In the genomic region with DNA sequence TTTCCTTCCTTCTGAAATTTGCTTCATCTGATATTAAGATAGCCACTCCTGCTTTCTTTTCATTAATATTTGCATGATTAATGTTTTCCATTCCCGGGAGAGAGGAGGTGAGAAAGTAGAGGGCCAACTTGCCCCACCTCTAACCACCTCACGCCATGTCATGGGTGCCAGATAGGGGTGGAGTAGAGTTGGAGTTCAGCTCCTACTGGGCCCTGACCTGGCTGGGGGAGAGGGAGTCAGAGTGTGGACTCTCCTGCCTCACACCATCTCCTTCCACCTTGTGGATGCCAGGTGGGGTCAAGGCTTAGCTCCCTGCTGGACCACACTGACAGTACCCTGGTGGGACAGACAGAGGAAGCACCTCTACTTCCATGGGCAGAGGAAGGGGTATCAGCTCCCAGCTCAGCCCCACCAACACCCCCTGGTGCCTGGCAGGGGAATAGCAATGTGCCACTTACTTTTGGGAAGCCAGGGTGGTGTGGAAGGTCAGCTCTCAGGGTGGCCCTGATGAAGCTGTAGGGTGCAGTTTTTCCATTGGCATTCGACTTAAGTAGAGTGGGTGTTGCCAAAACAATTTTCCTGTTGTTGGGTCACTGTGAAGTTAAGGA, we compare ENCODE assay signal across 8 cellular contexts.
A peak's percentile ranks its signal among the peaks of the same experiment; 100 is the strongest.
DNase-seq lines count a peak whose midpoint lies in the region; ATAC-seq lines count a peak whose summit lies in the region.

No MANE protein-coding gene starts in this region.

- H3K4me3 ChIP-seq in effector memory CD4-positive, alpha-beta T cell (ENCODE audit: insufficient read depth, low read depth, low read length, poor library complexity, severe bottlenecking) = no peak overlapping the region

- ATAC-seq in HG02884 (IDR thresholded peaks at IDR 0.05; ENCODE audit: unreplicated experiment) = no peak

- peak; percentile 10 for DNase-seq in NK-92 treated with Interleukin-12 subunit alpha and Interleukin-12 subunit beta, amount 100 ng/mL, for 24 hours (lab: John Stamatoyannopoulos, UW)
- DNase-seq in NK-92 (lab: John Stamatoyannopoulos, UW; ENCODE audit: unreplicated experiment) (no peak), T follicular helper cell (ENCODE audit: low read depth) (peak; percentile 10), Ammon's horn (ENCODE audit: low spot score) (no peak), cerebellar nuclear complex (lab: John Stamatoyannopoulos, UW) (no peak)
- DNase-seq in effector memory CD4-positive, alpha-beta T cell = peak in 2 of 3 donors; percentile 16 to 26
- DNase-seq in stimulated activated CD4-positive, alpha-beta T cell treated with anti-CD3 and anti-CD28 coated beads, Interleukin-4, amount 100 ng/mL, for 1 hour = peak; percentile 42

- no peaks in the 10 kb centered on the region for H3K4me1 ChIP-seq in effector memory CD4-positive, alpha-beta T cell (ENCODE audit: control insufficient read depth, insufficient read depth, low read length, poor library complexity, severe bottlenecking)

- no peaks in the 10 kb centered on the region for H3K9me3 ChIP-seq in effector memory CD4-positive, alpha-beta T cell (ENCODE audit: control insufficient read depth, low read length)

- H3K27me3 ChIP-seq in effector memory CD4-positive, alpha-beta T cell (replicated peaks; ENCODE audit: control insufficient read depth, insufficient read depth, low read length, poor library complexity, severe bottlenecking) = no peaks in the 10 kb centered on the region

- peaks cover 27% of the 10 kb centered on the region for H3K36me3 ChIP-seq in effector memory CD4-positive, alpha-beta T cell (ENCODE audit: control insufficient read depth, insufficient read depth, low read length)

- H3K27ac ChIP-seq in effector memory CD4-positive, alpha-beta T cell (ENCODE audit: insufficient read depth, low read length, poor library complexity, severe bottlenecking) = no peak overlapping the region

Comparison
In these comparisons a context has a peak if more than half of its experiments do, and no peak if none do; other contexts are left out.
1. DNase-seq: peak in NK-92 treated with Interleukin-12 subunit alpha and Interleukin-12 subunit beta, amount 100 ng/mL, for 24 hours (single experiment), T follicular helper cell (single experiment), effector memory CD4-positive, alpha-beta T cell (2 of 3) and stimulated activated CD4-positive, alpha-beta T cell treated with anti-CD3 and anti-CD28 coated beads, Interleukin-4, amount 100 ng/mL, for 1 hour (single experiment); none in NK-92 (single experiment), Ammon's horn (single experiment) and cerebellar nuclear complex (0 of 2).